In the genomic region with DNA sequence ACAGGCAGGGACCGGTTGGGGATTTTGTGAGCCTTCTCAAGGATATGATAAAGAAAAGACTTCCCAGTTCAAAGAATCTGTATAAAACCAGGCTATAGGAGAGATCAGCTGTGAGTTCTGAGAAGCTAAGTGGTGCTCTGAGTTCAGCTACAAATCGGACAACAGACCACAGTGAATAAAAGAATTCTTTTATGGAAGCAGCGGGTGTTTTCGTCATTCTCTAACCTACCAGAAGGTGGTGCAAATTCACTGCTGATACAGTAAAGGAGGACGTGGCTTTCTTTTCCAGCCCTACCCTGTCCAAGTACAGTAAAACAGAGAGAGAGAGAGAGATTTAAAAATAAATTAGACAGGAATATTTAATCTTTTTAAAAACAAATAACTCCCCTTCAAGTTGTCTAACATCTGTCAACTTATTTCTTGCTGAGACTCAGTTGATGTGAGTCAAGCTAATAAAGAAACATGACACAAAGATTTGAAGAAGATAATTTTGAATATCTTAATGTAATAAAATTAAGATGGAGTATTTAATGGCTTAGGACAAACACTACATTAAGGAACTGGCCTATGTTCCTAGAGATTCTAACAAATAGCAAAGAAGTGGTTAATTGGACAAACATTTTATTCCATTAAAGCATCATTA, we compare ENCODE assay signal across 7 cellular contexts.
A peak's percentile ranks its signal among the peaks of the same experiment; 100 is the strongest.
DNase-seq lines count a peak whose midpoint lies in the region; ATAC-seq and TF ChIP-seq lines count a peak whose summit lies in the region.

No MANE protein-coding gene starts in this region.

- ATAC-seq in gastrocnemius medialis, result peak; percentile 63 to 76

- H3K4me3 ChIP-seq in adipocyte (ENCODE audit: low read length), result no peak overlapping the region
- no peak overlapping the region for H3K4me3 ChIP-seq in left ventricle myocardium inferior
- H3K4me3 ChIP-seq in gastrocnemius medialis, result peak overlapping the region in 3 of 4 donors; percentile 59 to 72 (median 67)

- H3K27me3 ChIP-seq in adipocyte (replicated peaks; ENCODE audit: control insufficient read depth, insufficient read depth, low read length) (no peaks in the 10 kb centered on the region), left ventricle myocardium inferior (ENCODE audit: low read depth) (peaks cover 100% of the 10 kb centered on the region), gastrocnemius medialis (peaks cover 0 to 5% (median 0%) of the 10 kb centered on the region in 3 donors)

- H3K9ac ChIP-seq in adipocyte (ENCODE audit: low read length), result peak overlapping the region; percentile 86

- intact Hi-C loops in left ventricle myocardium inferior (cut with micrococcal nuclease), result loop anchor here (5.0 kb wide), 1 partner anchor 630 kb away; no protein-coding TSS in a partner anchor
- intact Hi-C loops in gastrocnemius medialis (cut with DNase I; ENCODE audit: low total_unique reads), result loop anchor here (1.0 to 10.0 kb wide), 4 partner anchors 88 to 633 kb away; a partner anchor contains a TSS

- H3K27ac ChIP-seq in left ventricle myocardium inferior (replicated peaks) (no peak overlapping the region), gastrocnemius medialis (peak overlapping the region; percentile 88 to 92 (median 90))

- in situ Hi-C loops in gastrocnemius medialis (cut with MboI; ENCODE audit: low sequenced_read_pairs in 4 of 4), result loop anchor here in 3 of 4 donors (10.0 to 25.0 kb wide), 3 partner anchors 540 to 633 kb away; no protein-coding TSS in a partner anchor

- H3K4me1 ChIP-seq in adipocyte (ENCODE audit: control insufficient read depth, insufficient read depth, low read length) (peaks cover 20% of the 10 kb centered on the region), left ventricle myocardium inferior (peaks cover 16% of the 10 kb centered on the region), gastrocnemius medialis (peaks cover 20 to 22% of the 10 kb centered on the region in 2 donors)

- TF ChIP-seq CTCF in GM20000 (IDR thresholded peaks at IDR 0.05; ENCODE audit: extremely low read depth, missing control alignments) (peak; percentile 54), left ventricle myocardium inferior (IDR thresholded peaks at IDR 0.05; ENCODE audit: borderline replicate concordance) (peak; percentile 69), gastrocnemius medialis (IDR thresholded peaks at IDR 0.05 in 4 of 5, conservative IDR thresholded peaks at IDR 0.05 in 1 of 5) (peak; percentile 67 to 81 (median 70))

- H3K9me3 ChIP-seq in adipocyte (ENCODE audit: control insufficient read depth, low read length) (no peaks in the 10 kb centered on the region), left ventricle myocardium inferior (replicated peaks) (no peaks in the 10 kb centered on the region), gastrocnemius medialis (no peaks in the 10 kb centered on the region)

- TF ChIP-seq POLR2A in gastrocnemius medialis (IDR thresholded peaks at IDR 0.05), result no peak

- H3K36me3 ChIP-seq in adipocyte (ENCODE audit: control insufficient read depth, insufficient read depth, low read length, severe bottlenecking), result no peaks in the 10 kb centered on the region
- no peaks in the 10 kb centered on the region for H3K36me3 ChIP-seq in left ventricle myocardium inferior
- no peaks in the 10 kb centered on the region for H3K36me3 ChIP-seq in gastrocnemius medialis

- DNase-seq in ELF-1 (ENCODE audit: low read depth, low spot score) (peak; percentile 56), GM20000 (ENCODE audit: low spot score) (peak; percentile 71), HPDE6-E6E7 (ENCODE audit: extremely low spot score) (peak; percentile 76), NCI-H82 (lab: John Stamatoyannopoulos, UW) (peak; percentile 83), adipocyte (ENCODE audit: low read depth) (peak; percentile 89), left ventricle myocardium inferior (no peak), gastrocnemius medialis (peak; percentile 25 to 53)

Comparison
In these comparisons a context has a peak if more than half of its experiments do, and no peak if none do; other contexts are left out.
1. H3K4me3 ChIP-seq: peak in gastrocnemius medialis (3 of 4); none in adipocyte (single experiment) and left ventricle myocardium inferior (single experiment).
2. Peak in every context shown above with its lines, with median percentiles within 50 percentile points of each other: CTCF ChIP-seq.